In the genomic region with DNA sequence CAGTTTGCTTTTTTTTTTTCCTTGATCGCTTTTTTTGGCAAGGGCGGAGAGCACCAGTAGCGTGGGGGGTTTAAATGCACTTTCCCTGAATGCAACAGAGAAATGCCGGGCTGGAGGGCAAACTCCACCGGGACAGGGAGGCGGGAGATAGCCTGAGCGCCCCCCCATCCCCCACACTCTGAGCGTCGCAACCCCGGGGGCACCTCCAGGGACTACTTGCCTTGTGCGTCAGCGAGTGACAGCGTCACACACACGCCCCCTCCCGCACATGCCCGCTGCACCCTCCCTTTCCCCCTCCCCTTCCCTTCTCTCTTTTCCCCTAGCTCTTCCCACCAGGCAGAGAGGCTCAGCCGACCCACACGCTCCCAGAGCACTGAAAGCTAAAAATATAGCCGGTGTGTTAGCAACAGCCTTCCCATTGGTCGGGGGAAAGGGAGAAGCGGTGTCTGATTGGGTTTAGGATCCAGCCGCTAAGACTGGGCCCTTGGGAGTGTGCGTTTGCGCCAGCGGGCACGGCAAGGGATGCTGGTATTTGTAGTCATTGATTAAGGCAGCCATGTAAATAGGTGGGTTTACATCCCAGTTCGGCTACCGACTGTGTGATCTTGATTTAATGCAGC, we compare ENCODE assay signal across 8 cellular contexts. TPM values are rescaled to one million over a fixed set of nuclear protein-coding genes. Genes with fewer than 3 reads are reported as not detected.
DNase-seq lines count a peak whose midpoint lies in the region; ATAC-seq and TF ChIP-seq lines count a peak whose summit lies in the region.

No MANE protein-coding gene starts in this region.

- intact Hi-C loops in Calu3 (cut with micrococcal nuclease; ENCODE audit: unreplicated experiment): no loop called here
- intact Hi-C loops in PC-3 (cut with micrococcal nuclease): loop anchor here (1.0 kb wide), 1 partner anchor 20 kb away; the partner anchor contains the start of gene PHF5A

- H3K9me3 ChIP-seq in PC-3 (ENCODE audit: low read length): no peaks in the 10 kb centered on the region

- no peaks in the 10 kb centered on the region for H3K27me3 Mint-ChIP-seq in Calu3 (ENCODE audit: unreplicated experiment)
- no peaks in the 10 kb centered on the region for H3K27me3 Mint-ChIP-seq in activated T-cell treated with anti-CD3 and anti-CD28 coated beads, Interleukin-2, amount 50 U/mL, for 24 hours

- TF ChIP-seq CTCF in Calu3 (IDR thresholded peaks at IDR 0.05; ENCODE audit: unreplicated experiment) (no peak), PC-3 (conservative IDR thresholded peaks at IDR 0.05; ENCODE audit: low read depth, low read length) (no peak)

- H3K79me2 ChIP-seq in PC-3 (ENCODE audit: low read length): peaks cover 37% of the 10 kb centered on the region

- peak overlapping the region; percentile 93 for H3K4me3 Mint-ChIP-seq in Calu3 (ENCODE audit: low read depth, unreplicated experiment)
- H3K4me3 Mint-ChIP-seq in activated T-cell treated with anti-CD3 and anti-CD28 coated beads, Interleukin-2, amount 50 U/mL, for 24 hours: peak overlapping the region; percentile 92

- peak; percentile 94 for DNase-seq in Calu3
- DNase-seq in Jurkat, Clone E6-1 (ENCODE audit: low read depth, low spot score): peak; percentile 100
- DNase-seq in PC-3: peak; percentile 97
- DNase-seq in activated T-cell treated with anti-CD3 and anti-CD28 coated beads, Interleukin-2, amount 50 U/mL, for 24 hours: peak; percentile 89
- peak; percentile 95 to 97 for DNase-seq in erythroblast (lab: John Stamatoyannopoulos, UW)
- peak; percentile 98 for DNase-seq in mucosa of gallbladder (ENCODE audit: low spot score)
- DNase-seq in stimulated activated CD8-positive, alpha-beta memory T cell treated with anti-CD3 and anti-CD28 coated beads, Interleukin-4, amount 100 ng/mL, for 24 hours (ENCODE audit: low read depth): peak; percentile 82

- BruUV-seq in Calu3 (replicated peaks; lab: Mats Ljungman, UMichigan) (no TSS peak), PC-3 (replicated peaks; lab: Mats Ljungman, UMichigan) (no TSS peak)

- H3K4me1 ChIP-seq in PC-3 (ENCODE audit: insufficient read depth, low read length): peaks cover 4% of the 10 kb centered on the region; the same call in 1 of the 2 replicates

- H3K27ac Mint-ChIP-seq in Calu3 (ENCODE audit: unreplicated experiment): peak overlapping the region; percentile 98
- H3K27ac Mint-ChIP-seq in activated T-cell treated with anti-CD3 and anti-CD28 coated beads, Interleukin-2, amount 50 U/mL, for 24 hours: peak overlapping the region; percentile 95

- no peaks in the 10 kb centered on the region for H3K27me3 ChIP-seq in PC-3 (ENCODE audit: low read length)

- H3K4me2 ChIP-seq in PC-3 (ENCODE audit: low read length): peak overlapping the region; percentile 77

- H3K9ac ChIP-seq in PC-3 (ENCODE audit: low read length): peak overlapping the region; percentile 97

- ATAC-seq in GM21576 (IDR thresholded peaks at IDR 0.05; ENCODE audit: unreplicated experiment) (peak; percentile 42), PC-3 (peak; percentile 75)

- peak overlapping the region; percentile 92 for H3K27ac ChIP-seq in PC-3 (ENCODE audit: low read length)

- POLR2A ChIA-PET in PC-3 (lab: Charles Lee; ENCODE audit: unreplicated experiment): interaction anchor here (0.5 to 1.1 kb wide), 6 partner anchors 20 to 1404 kb away, joined by 3 to 19 read pairs (median 8); partner anchors contain the start of genes ACO2, PHF5A and TEF

- no peaks in the 10 kb centered on the region for H3F3A ChIP-seq in PC-3 (ENCODE audit: low read length, unreplicated experiment)

- peaks cover 11% of the 10 kb centered on the region for H3K4me1 Mint-ChIP-seq in Calu3 (ENCODE audit: low read depth, unreplicated experiment)
- H3K4me1 Mint-ChIP-seq in activated T-cell treated with anti-CD3 and anti-CD28 coated beads, Interleukin-2, amount 50 U/mL, for 24 hours (ENCODE audit: low read depth): peaks cover 15% of the 10 kb centered on the region

- H3K9me3 Mint-ChIP-seq in Calu3 (ENCODE audit: low read depth, unreplicated experiment): no peaks in the 10 kb centered on the region
- H3K9me3 Mint-ChIP-seq in activated T-cell treated with anti-CD3 and anti-CD28 coated beads, Interleukin-2, amount 50 U/mL, for 24 hours: no peaks in the 10 kb centered on the region

- H4K20me1 ChIP-seq in PC-3 (ENCODE audit: low read length): peaks cover 9% of the 10 kb centered on the region

- no peaks in the 10 kb centered on the region for H3K36me3 ChIP-seq in PC-3 (ENCODE audit: low read depth, low read length)

- peak; percentile 78 for TF ChIP-seq POLR2A in erythroblast (IDR thresholded peaks at IDR 0.05; ENCODE audit: low read length)

- H2AFZ ChIP-seq in PC-3 (ENCODE audit: low read length): peak overlapping the region; percentile 84

- peak overlapping the region; percentile 89 for H3K4me3 ChIP-seq in Jurkat, Clone E6-1 (ENCODE audit: low read length)
- H3K4me3 ChIP-seq in PC-3 (ENCODE audit: low read length): peak overlapping the region; percentile 82

- no peaks in the 10 kb centered on the region for H3K9me2 ChIP-seq in PC-3 (replicated peaks; ENCODE audit: low read length)

- CTCF ChIA-PET in Calu3 (lab: Charles Lee): interaction anchor here (0.6 to 1.2 kb wide), 7 partner anchors 20 to 219 kb away, joined by 3 to 6 read pairs (median 4); partner anchors contain the start of genes ACO2 and PHF5A
- CTCF ChIA-PET in PC-3 (lab: Charles Lee): interaction anchor here (0.6 to 0.9 kb wide), 2 partner anchors 45 to 87 kb away, joined by 4 to 9 read pairs; no protein-coding TSS in a partner anchor

- peaks cover 62% of the 10 kb centered on the region for H3K36me3 Mint-ChIP-seq in Calu3 (ENCODE audit: insufficient read depth, unreplicated experiment)
- H3K36me3 Mint-ChIP-seq in activated T-cell treated with anti-CD3 and anti-CD28 coated beads, Interleukin-2, amount 50 U/mL, for 24 hours (ENCODE audit: low read depth): peaks cover 51% of the 10 kb centered on the region

RNA-seq across cellular contexts. Expression of gene TOB2, which starts 1.7 kb away (rescaled TPM):
- 57.3 and 64.1 TPM in 2 replicates for total RNA-seq in Calu3 (2022)
- polyA plus RNA-seq in Jurkat, Clone E6-1 (2012; ENCODE audit: insufficient read depth, insufficient read length): 9.1 TPM
- 12.8 and 13.5 TPM in 2 replicates for total RNA-seq in PC-3 (2014; rRNA removed)
- 131 TPM for total RNA-seq in mucosa of gallbladder

RNA-seq across cellular contexts. Expression of gene PHF5A, which starts 20.2 kb away (rescaled TPM):
- total RNA-seq in Calu3 (2022) (53.3 and 68.5 TPM in 2 replicates), PC-3 (2014; rRNA removed) (76.5 and 80.4 TPM in 2 replicates), mucosa of gallbladder (29.1 TPM)
- 165 TPM for polyA plus RNA-seq in Jurkat, Clone E6-1 (2012; ENCODE audit: insufficient read depth, insufficient read length)

RNA-seq across cellular contexts. Expression of gene ACO2, which starts 20.6 kb away (rescaled TPM):
- 94.0 and 94.5 TPM in 2 replicates for total RNA-seq in Calu3 (2022)
- 98.6 TPM for polyA plus RNA-seq in Jurkat, Clone E6-1 (2012; ENCODE audit: insufficient read depth, insufficient read length)
- total RNA-seq in PC-3 (2014; rRNA removed): 118 and 130 TPM in 2 replicates
- 172 TPM for total RNA-seq in mucosa of gallbladder

Comparison
In these comparisons a context has a peak if more than half of its experiments do, and no peak if none do; other contexts are left out.
1. Peak in every context shown above with its lines: DNase-seq, ATAC-seq, H3K4me3 ChIP-seq and H3K27ac ChIP-seq.